In the genomic region with DNA sequence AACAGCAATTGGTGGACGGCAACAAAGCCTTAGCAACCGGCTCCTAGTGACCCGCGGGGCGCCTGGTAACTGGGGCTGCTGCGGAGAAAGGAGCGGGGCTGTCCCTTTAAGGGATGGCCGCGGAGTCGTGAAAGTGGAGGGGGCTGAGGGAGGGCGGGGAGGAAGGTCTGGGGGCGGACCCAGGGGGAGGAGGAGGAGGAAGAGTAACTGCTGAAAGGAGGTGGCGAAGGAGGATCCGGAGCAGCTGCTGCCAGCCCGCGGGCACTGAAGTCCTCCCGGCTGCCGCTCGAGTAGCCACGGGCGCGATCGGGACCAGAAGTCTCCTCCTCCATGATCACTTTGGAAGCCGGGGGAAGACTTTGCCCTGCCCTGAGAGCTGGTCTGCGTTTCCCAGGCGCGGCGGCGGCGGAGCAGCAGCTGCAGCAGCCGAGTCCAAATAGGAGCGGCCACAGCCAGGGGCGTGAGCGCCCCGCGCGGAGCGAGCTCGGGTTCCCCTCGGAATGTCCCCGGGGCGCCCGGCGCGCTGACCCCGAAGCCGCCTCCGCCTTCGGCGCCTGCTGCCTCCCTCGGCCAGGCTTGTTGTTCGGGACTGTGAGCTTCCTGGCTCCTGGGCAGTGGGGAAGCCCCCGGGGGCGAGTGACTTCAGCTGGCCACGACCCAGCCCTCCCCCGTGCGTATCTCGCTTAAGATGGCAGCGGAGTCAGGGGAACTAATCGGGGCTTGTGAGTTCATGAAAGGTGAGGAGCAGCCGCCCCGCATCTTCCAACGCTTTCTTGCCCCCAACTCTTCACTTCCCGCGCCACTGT, we compare ENCODE assay signal across 1 cellular context.
A peak's percentile ranks its signal among the peaks of the same experiment; 100 is the strongest.
TF ChIP-seq lines count a peak whose summit lies in the region.

A gene with protein sequence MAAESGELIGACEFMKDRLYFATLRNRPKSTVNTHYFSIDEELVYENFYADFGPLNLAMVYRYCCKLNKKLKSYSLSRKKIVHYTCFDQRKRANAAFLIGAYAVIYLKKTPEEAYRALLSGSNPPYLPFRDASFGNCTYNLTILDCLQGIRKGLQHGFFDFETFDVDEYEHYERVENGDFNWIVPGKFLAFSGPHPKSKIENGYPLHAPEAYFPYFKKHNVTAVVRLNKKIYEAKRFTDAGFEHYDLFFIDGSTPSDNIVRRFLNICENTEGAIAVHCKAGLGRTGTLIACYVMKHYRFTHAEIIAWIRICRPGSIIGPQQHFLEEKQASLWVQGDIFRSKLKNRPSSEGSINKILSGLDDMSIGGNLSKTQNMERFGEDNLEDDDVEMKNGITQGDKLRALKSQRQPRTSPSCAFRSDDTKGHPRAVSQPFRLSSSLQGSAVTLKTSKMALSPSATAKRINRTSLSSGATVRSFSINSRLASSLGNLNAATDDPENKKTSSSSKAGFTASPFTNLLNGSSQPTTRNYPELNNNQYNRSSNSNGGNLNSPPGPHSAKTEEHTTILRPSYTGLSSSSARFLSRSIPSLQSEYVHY (plus strand): TSS at position 240 of the 806 bp plus-strand sequence. CDS start 449 bp downstream, at position 689.

TF ChIP-seq in GM12878, 131 proteins besides CTCF, POLR2A, EP300 and RAD21 (continued from another document and continues in another):
- TF ChIP-seq, protein P1, sequence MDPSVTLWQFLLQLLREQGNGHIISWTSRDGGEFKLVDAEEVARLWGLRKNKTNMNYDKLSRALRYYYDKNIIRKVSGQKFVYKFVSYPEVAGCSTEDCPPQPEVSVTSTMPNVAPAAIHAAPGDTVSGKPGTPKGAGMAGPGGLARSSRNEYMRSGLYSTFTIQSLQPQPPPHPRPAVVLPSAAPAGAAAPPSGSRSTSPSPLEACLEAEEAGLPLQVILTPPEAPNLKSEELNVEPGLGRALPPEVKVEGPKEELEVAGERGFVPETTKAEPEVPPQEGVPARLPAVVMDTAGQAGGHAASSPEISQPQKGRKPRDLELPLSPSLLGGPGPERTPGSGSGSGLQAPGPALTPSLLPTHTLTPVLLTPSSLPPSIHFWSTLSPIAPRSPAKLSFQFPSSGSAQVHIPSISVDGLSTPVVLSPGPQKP (IDR thresholded peaks at IDR 0.05; ENCODE audit: low read depth, low read length), result no peak
- TF ChIP-seq CEBPB (IDR thresholded peaks at IDR 0.05; ENCODE audit: borderline replicate concordance in 1 of 2, low read depth in 2 of 2, low read length in 2 of 2) (no peak), ZNF24 (IDR thresholded peaks at IDR 0.05) (no peak), FOXK2 (IDR thresholded peaks at IDR 0.05) (no peak), MEF2A (IDR thresholded peaks at IDR 0.05; ENCODE audit: insufficient read depth, low read depth, low read length) (no peak), EGR1 (IDR thresholded peaks at IDR 0.05; ENCODE audit: borderline replicate concordance in 1 of 2, low read depth in 2 of 2, low read length in 2 of 2) (peak in 1 of 2 experiments; percentile 71; a peak in 1 of 3 replicates), JUND (IDR thresholded peaks at IDR 0.05; ENCODE audit: low read depth, low read length) (no peak), TAF1 (IDR thresholded peaks at IDR 0.05; ENCODE audit: borderline replicate concordance, low read depth, low read length) (0 out of 2 replicates have a peak, but pooled peaks have one; percentile 15), SMC3 (IDR thresholded peaks at IDR 0.05; ENCODE audit: borderline replicate concordance, low read length) (no peak), SMAD1 (IDR thresholded peaks at IDR 0.05; ENCODE audit: low read depth, partially characterized antibody) (no peak), ETV6 (conservative IDR thresholded peaks at IDR 0.05 in 1 of 2, IDR thresholded peaks at IDR 0.05 in 1 of 2; ENCODE audit: borderline replicate concordance in 1 of 2, low read depth in 1 of 2) (peak in 1 of 2 experiments; percentile 7; a peak in 1 of 4 replicates), BHLHE40 (IDR thresholded peaks at IDR 0.05; ENCODE audit: borderline replicate concordance in 1 of 2, low read depth in 2 of 2, low read length in 1 of 2) (peak in 1 of 2 experiments; percentile 28; a peak in 2 of 4 replicates), MYC (IDR thresholded peaks at IDR 0.05; ENCODE audit: insufficient read depth, insufficient read length, insufficient replicate concordance, low read length, severe bottlenecking) (no peak), BCL11A (IDR thresholded peaks at IDR 0.05; ENCODE audit: low read depth, low read length) (no peak), SPI1 (IDR thresholded peaks at IDR 0.05; ENCODE audit: borderline replicate concordance, insufficient read depth, low read depth, low read length) (no peak), TCF3 (IDR thresholded peaks at IDR 0.05; ENCODE audit: borderline replicate concordance, insufficient read depth, low read depth, low read length) (peak; percentile 89), CHD1 (IDR thresholded peaks at IDR 0.05; ENCODE audit: low read depth, low read length) (no peak), SUPT20H (IDR thresholded peaks at IDR 0.05; ENCODE audit: borderline replicate concordance, control insufficient read depth, low read depth, low read length) (no peak), MYB (IDR thresholded peaks at IDR 0.05; ENCODE audit: borderline replicate concordance, low read depth, low read length) (no peak), CREM (IDR thresholded peaks at IDR 0.05; ENCODE audit: low read depth) (no peak; the same call in 1 of the 2 replicates), GABPA (IDR thresholded peaks at IDR 0.05; ENCODE audit: low read depth) (no peak), PAX8 (IDR thresholded peaks at IDR 0.05) (no peak), SREBF2 (IDR thresholded peaks at IDR 0.05; ENCODE audit: low read length) (no peak), CBX3 (IDR thresholded peaks at IDR 0.05; ENCODE audit: borderline replicate concordance, low read depth) (no peak), CHD4 (IDR thresholded peaks at IDR 0.05) (no peak), BACH1 (IDR thresholded peaks at IDR 0.05; ENCODE audit: borderline replicate concordance) (peak; percentile 44; the same call in 1 of the 2 replicates), BMI1 (IDR thresholded peaks at IDR 0.05; ENCODE audit: borderline replicate concordance) (peak; percentile 91)
- TF ChIP-seq, protein P2, sequence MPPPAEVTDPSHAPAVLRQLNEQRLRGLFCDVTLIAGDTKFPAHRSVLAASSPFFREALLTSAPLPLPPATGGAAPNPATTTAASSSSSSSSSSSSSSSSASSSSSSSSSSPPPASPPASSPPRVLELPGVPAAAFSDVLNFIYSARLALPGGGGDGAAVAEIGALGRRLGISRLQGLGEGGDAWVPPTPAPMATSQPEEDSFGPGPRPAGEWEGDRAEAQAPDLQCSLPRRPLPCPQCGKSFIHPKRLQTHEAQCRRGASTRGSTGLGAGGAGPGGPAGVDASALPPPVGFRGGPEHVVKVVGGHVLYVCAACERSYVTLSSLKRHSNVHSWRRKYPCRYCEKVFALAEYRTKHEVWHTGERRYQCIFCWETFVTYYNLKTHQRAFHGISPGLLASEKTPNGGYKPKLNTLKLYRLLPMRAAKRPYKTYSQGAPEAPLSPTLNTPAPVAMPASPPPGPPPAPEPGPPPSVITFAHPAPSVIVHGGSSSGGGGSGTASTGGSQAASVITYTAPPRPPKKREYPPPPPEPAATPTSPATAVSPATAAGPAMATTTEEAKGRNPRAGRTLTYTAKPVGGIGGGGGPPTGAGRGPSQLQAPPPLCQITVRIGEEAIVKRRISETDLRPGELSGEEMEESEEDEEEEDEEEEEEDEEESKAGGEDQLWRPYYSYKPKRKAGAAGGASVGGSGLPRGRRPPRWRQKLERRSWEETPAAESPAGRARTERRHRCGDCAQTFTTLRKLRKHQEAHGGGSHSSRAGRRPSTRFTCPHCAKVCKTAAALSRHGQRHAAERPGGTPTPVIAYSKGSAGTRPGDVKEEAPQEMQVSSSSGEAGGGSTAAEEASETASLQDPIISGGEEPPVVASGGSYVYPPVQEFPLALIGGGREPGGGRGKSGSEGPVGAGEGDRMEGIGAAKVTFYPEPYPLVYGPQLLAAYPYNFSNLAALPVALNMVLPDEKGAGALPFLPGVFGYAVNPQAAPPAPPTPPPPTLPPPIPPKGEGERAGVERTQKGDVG (CRISPR knock-in tag; IDR thresholded peaks at IDR 0.05), result no peak
- TF ChIP-seq, protein P3, sequence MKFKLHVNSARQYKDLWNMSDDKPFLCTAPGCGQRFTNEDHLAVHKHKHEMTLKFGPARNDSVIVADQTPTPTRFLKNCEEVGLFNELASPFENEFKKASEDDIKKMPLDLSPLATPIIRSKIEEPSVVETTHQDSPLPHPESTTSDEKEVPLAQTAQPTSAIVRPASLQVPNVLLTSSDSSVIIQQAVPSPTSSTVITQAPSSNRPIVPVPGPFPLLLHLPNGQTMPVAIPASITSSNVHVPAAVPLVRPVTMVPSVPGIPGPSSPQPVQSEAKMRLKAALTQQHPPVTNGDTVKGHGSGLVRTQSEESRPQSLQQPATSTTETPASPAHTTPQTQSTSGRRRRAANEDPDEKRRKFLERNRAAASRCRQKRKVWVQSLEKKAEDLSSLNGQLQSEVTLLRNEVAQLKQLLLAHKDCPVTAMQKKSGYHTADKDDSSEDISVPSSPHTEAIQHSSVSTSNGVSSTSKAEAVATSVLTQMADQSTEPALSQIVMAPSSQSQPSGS (IDR thresholded peaks at IDR 0.05; ENCODE audit: low read length), result no peak
- TF ChIP-seq, protein P4, sequence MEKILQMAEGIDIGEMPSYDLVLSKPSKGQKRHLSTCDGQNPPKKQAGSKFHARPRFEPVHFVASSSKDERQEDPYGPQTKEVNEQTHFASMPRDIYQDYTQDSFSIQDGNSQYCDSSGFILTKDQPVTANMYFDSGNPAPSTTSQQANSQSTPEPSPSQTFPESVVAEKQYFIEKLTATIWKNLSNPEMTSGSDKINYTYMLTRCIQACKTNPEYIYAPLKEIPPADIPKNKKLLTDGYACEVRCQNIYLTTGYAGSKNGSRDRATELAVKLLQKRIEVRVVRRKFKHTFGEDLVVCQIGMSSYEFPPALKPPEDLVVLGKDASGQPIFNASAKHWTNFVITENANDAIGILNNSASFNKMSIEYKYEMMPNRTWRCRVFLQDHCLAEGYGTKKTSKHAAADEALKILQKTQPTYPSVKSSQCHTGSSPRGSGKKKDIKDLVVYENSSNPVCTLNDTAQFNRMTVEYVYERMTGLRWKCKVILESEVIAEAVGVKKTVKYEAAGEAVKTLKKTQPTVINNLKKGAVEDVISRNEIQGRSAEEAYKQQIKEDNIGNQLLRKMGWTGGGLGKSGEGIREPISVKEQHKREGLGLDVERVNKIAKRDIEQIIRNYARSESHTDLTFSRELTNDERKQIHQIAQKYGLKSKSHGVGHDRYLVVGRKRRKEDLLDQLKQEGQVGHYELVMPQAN (conservative IDR thresholded peaks at IDR 0.05), result peak; percentile 82
- TF ChIP-seq, protein P5, sequence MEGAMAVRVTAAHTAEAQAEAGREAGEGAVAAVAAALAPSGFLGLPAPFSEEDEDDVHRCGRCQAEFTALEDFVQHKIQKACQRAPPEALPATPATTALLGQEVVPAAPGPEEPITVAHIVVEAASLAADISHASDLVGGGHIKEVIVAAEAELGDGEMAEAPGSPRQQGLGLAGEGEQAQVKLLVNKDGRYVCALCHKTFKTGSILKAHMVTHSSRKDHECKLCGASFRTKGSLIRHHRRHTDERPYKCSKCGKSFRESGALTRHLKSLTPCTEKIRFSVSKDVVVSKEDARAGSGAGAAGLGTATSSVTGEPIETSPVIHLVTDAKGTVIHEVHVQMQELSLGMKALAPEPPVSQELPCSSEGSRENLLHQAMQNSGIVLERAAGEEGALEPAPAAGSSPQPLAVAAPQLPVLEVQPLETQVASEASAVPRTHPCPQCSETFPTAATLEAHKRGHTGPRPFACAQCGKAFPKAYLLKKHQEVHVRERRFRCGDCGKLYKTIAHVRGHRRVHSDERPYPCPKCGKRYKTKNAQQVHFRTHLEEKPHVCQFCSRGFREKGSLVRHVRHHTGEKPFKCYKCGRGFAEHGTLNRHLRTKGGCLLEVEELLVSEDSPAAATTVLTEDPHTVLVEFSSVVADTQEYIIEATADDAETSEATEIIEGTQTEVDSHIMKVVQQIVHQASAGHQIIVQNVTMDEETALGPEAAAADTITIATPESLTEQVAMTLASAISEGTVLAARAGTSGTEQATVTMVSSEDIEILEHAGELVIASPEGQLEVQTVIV (IDR thresholded peaks at IDR 0.05; ENCODE audit: borderline replicate concordance, partially characterized antibody), result no peak
- TF ChIP-seq, protein P6, sequence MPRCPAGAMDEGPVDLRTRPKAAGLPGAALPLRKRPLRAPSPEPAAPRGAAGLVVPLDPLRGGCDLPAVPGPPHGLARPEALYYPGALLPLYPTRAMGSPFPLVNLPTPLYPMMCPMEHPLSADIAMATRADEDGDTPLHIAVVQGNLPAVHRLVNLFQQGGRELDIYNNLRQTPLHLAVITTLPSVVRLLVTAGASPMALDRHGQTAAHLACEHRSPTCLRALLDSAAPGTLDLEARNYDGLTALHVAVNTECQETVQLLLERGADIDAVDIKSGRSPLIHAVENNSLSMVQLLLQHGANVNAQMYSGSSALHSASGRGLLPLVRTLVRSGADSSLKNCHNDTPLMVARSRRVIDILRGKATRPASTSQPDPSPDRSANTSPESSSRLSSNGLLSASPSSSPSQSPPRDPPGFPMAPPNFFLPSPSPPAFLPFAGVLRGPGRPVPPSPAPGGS (IDR thresholded peaks at IDR 0.05; ENCODE audit: borderline replicate concordance, insufficient read depth, low read depth, low read length, poor library complexity, severe bottlenecking), result no peak
- TF ChIP-seq, protein P7, sequence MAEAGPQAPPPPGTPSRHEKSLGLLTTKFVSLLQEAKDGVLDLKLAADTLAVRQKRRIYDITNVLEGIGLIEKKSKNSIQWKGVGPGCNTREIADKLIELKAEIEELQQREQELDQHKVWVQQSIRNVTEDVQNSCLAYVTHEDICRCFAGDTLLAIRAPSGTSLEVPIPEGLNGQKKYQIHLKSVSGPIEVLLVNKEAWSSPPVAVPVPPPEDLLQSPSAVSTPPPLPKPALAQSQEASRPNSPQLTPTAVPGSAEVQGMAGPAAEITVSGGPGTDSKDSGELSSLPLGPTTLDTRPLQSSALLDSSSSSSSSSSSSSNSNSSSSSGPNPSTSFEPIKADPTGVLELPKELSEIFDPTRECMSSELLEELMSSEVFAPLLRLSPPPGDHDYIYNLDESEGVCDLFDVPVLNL (IDR thresholded peaks at IDR 0.05; ENCODE audit: low read depth, low read length), result no peak
